In the genomic region with DNA sequence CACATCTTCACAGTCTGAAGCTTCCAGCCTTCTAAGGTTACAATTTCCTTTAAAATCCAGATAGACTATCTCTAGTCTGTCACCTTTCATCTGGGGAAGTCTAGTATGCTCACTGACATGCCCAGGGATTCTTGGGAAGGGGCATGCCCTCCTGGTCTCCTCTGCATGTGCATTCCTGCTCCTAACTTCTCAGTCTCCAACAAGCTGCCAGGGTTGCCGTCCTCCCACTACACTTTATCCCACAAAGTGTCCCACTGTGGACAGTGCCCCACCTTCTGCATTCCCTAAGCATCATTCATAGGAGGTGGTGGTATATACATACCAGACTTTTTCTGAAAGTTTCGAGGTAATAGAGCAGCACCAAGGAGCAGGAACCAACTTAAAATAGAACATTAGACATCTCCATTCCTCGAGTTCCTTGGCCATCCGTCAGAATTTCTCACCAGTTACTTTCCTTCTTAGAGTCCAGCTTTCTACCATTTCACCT, we compare ENCODE assay signal across 20 cellular contexts. TPM values are rescaled to one million over a fixed set of nuclear protein-coding genes. Genes with fewer than 3 reads are reported as not detected.
DNase-seq lines count a peak whose midpoint lies in the region; ATAC-seq, FAIRE-seq and TF ChIP-seq lines count a peak whose summit lies in the region.
"Had no signal": no experiment of that assay in that cellular context is flagged by ENCODE, and none has a peak within 500 bp of the region (broad histone marks: within the 10 kb centered on the region; RNA-seq: fewer than 3 reads in every experiment).

No MANE protein-coding gene starts in this region.

- H3K9me3 ChIP-seq in adipocyte (ENCODE audit: control insufficient read depth, low read length) (no peaks in the 10 kb centered on the region), iPS-20b (ENCODE audit: insufficient read depth, low read depth, low read length) (no peaks in the 10 kb centered on the region)

- H3K36me3 Mint-ChIP-seq in HFFc6 (ENCODE audit: low read depth), result no peaks in the 10 kb centered on the region

- H3K27ac ChIP-seq in iPS-20b (ENCODE audit: low read length), result no peak overlapping the region

- H3K4me3 ChIP-seq in AG04449 (ENCODE audit: low read depth, low read length) (no peak overlapping the region), adipocyte (ENCODE audit: low read length) (no peak overlapping the region), iPS-20b (ENCODE audit: low read length) (peak overlapping the region; percentile 50; the same call in 1 of the 2 replicates)

- H3K27ac Mint-ChIP-seq in HFFc6, result peak overlapping the region; percentile 50
- H3K27ac Mint-ChIP-seq: activated CD8-positive, alpha-beta T cell treated with anti-CD3 and anti-CD28 coated beads, Interleukin-2, amount 10 ng/mL, durations not matched to agents 7 days and 5 days; activated T-helper 2 cell treated with anti-CD3 and anti-CD28 coated beads, Interferon-gamma antibody, Interleukin-2, Interleukin-4, amounts not matched to agents 10 μg/mL and 5 μg/mL and 100 μg/mL, durations not matched to agents 14 hours and 24 hours and 36 hours; nephron; stimulated activated naive B cell treated with anti-CD40 and anti-IgM and Interleukin-4, amounts not matched to agents 10 μg/mL and 1 μg/mL and 100 μg/mL, for 72 hours had no signal

- peaks cover 29% of the 10 kb centered on the region for H3K4me1 ChIP-seq in adipocyte (ENCODE audit: control insufficient read depth, insufficient read depth, low read length)
- peaks cover 15% of the 10 kb centered on the region for H3K4me1 ChIP-seq in iPS-20b (ENCODE audit: insufficient read depth, low read length)

- CTCF ChIA-PET in AG04449 (lab: Yijun Ruan, JAX), result interaction anchor here (1.1 to 9.4 kb wide), 7 partner anchors 8 to 78 kb away, joined by 3 to 242 read pairs (median 12); a partner anchor contains a TSS

- H3K9me3 Mint-ChIP-seq in HFFc6, result no peaks in the 10 kb centered on the region
- H3K9me3 Mint-ChIP-seq: activated T-helper 2 cell treated with anti-CD3 and anti-CD28 coated beads, Interferon-gamma antibody, Interleukin-2, Interleukin-4, amounts not matched to agents 10 μg/mL and 5 μg/mL and 100 μg/mL, durations not matched to agents 14 hours and 24 hours and 36 hours; nephron; stimulated activated naive B cell treated with anti-CD40 and anti-IgM and Interleukin-4, amounts not matched to agents 10 μg/mL and 1 μg/mL and 100 μg/mL, for 72 hours had no signal

- H3K4me1 Mint-ChIP-seq in HFFc6 (ENCODE audit: low read depth), result peaks cover 58% of the 10 kb centered on the region

- FAIRE-seq in D721Med (lab: Jason Lieb, UNC), result no peak
- FAIRE-seq: endothelial cell of umbilical vein had no signal

- DNase-seq in AG04449 (ENCODE audit: low read depth, low spot score), result peak; percentile 23
- peak; percentile 45 for DNase-seq in HFFc6
- peak; percentile 33 for DNase-seq in adipocyte (ENCODE audit: low read depth)
- DNase-seq in NCI-H2029 treated with DMSO at 0.1 percent for 48 hours (lab: John Stamatoyannopoulos, UW), result no peak
- no peak for DNase-seq in NCI-H82 treated with DMSO at 0.1 percent for 48 hours (lab: John Stamatoyannopoulos, UW; ENCODE audit: unreplicated experiment)
- no peak for DNase-seq in D721Med (ENCODE audit: insufficient read length, low spot score)
- DNase-seq: activated CD8-positive, alpha-beta T cell treated with anti-CD3 and anti-CD28 coated beads, Interleukin-2, amount 10 ng/mL, durations not matched to agents 7 days and 5 days; GDM1; GOT3; NCI-H1694; NCI-H446 treated with DMSO at 0.1 percent for 48 hours; stimulated activated CD4-positive, alpha-beta T cell treated with anti-CD3 and anti-CD28 coated beads, Interleukin-12 subunit alpha, Interleukin-12 subunit beta, amount 100 ng/mL, for 4 hours; stimulated activated naive B cell treated with anti-CD40 and anti-IgM and Interleukin-4, amounts not matched to agents 10 μg/mL and 1 μg/mL and 100 μg/mL, for 72 hours had no signal

- no peaks in the 10 kb centered on the region for H3K36me3 ChIP-seq in adipocyte (ENCODE audit: control insufficient read depth, insufficient read depth, low read length, severe bottlenecking)
- no peaks in the 10 kb centered on the region for H3K36me3 ChIP-seq in iPS-20b (ENCODE audit: insufficient read depth, low read depth, low read length)

- no peaks in the 10 kb centered on the region for H3K27me3 ChIP-seq in adipocyte (replicated peaks; ENCODE audit: control insufficient read depth, insufficient read depth, low read length)
- H3K27me3 ChIP-seq in iPS-20b (ENCODE audit: insufficient read depth, low read length), result peaks cover 63% of the 10 kb centered on the region

- TF ChIP-seq CTCF in AG04449 (IDR thresholded peaks at IDR 0.05; ENCODE audit: insufficient read depth, low read length, missing control alignments), result no peak
- no peak for TF ChIP-seq CTCF in HFFc6 (IDR thresholded peaks at IDR 0.05)
- no peak for TF ChIP-seq CTCF in D721Med (IDR thresholded peaks at IDR 0.05; ENCODE audit: insufficient read depth, missing control alignments)

- no peak overlapping the region for H3K9ac ChIP-seq in adipocyte (ENCODE audit: low read length)
- H3K9ac ChIP-seq in iPS-20b (ENCODE audit: low read depth, low read length), result no peak overlapping the region

- POLR2A ChIA-PET in AG04449 (lab: Yijun Ruan, JAX), result interaction anchor here (0.6 kb wide), 2 partner anchors 53 to 568 kb away, joined by 3 to 4 read pairs; no protein-coding TSS in a partner anchor

- no peak for ATAC-seq in GM18907 (IDR thresholded peaks at IDR 0.05; ENCODE audit: unreplicated experiment)
- ATAC-seq: activated CD8-positive, alpha-beta T cell treated with anti-CD3 and anti-CD28 coated beads, Interleukin-2, amount 10 ng/mL, durations not matched to agents 7 days and 5 days; stimulated activated naive B cell treated with anti-CD40 and anti-IgM and Interleukin-4, amounts not matched to agents 10 μg/mL and 1 μg/mL and 100 μg/mL, for 72 hours had no signal

- no peaks in the 10 kb centered on the region; the same call in 1 of the 2 replicates for H3K27me3 Mint-ChIP-seq in HFFc6 (ENCODE audit: insufficient read depth)

- peak overlapping the region; percentile 47 for H3K4me3 Mint-ChIP-seq in HFFc6
- H3K4me3 Mint-ChIP-seq: activated CD8-positive, alpha-beta T cell treated with anti-CD3 and anti-CD28 coated beads, Interleukin-2, amount 10 ng/mL, durations not matched to agents 7 days and 5 days; nephron; stimulated activated naive B cell treated with anti-CD40 and anti-IgM and Interleukin-4, amounts not matched to agents 10 μg/mL and 1 μg/mL and 100 μg/mL, for 72 hours had no signal

RNA-seq across cellular contexts. Expression of a gene that starts 28.7 kb away (rescaled TPM):
- total RNA-seq in HFFc6 (2021; fragmentation: NEBNext Ultra II Directional; extraction: Animal tissue kit (Norgen Biotek cat#: 25700)), result 100 to 1,000 TPM; 312 to 407 (median 344) TPM

RNA-seq across cellular contexts. Expression of a gene that starts 50.5 kb away (rescaled TPM):
- 10 to 100 TPM in 2 of 6 experiments, 1 to 10 TPM in 4; 5.9 to 23.8 (median 7.5) TPM for total RNA-seq in HFFc6 (2021; fragmentation: NEBNext Ultra II Directional; extraction: Animal tissue kit (Norgen Biotek cat#: 25700))
- total RNA-seq: activated CD8-positive, alpha-beta T cell treated with anti-CD3 and anti-CD28 coated beads, Interleukin-2, amount 10 ng/mL, durations not matched to agents 7 days and 5 days; activated T-helper 2 cell treated with anti-CD3 and anti-CD28 coated beads, Interferon-gamma antibody, Interleukin-2, Interleukin-4, amounts not matched to agents 10 μg/mL and 5 μg/mL and 100 μg/mL, durations not matched to agents 14 hours and 24 hours and 36 hours; endothelial cell of umbilical vein; SK-MEL-5; ureter had no signal

Comparison
In these comparisons a context has a peak if more than half of its experiments do, and no peak if none do; other contexts are left out.
1. DNase-seq: peak in AG04449 (single experiment), HFFc6 (single experiment) and adipocyte (single experiment); none in NCI-H2029 treated with DMSO at 0.1 percent for 48 hours (single experiment), NCI-H82 treated with DMSO at 0.1 percent for 48 hours (single experiment) and D721Med (single experiment).